ENCODE assay signal across 17 cellular contexts in the genomic region with DNA sequence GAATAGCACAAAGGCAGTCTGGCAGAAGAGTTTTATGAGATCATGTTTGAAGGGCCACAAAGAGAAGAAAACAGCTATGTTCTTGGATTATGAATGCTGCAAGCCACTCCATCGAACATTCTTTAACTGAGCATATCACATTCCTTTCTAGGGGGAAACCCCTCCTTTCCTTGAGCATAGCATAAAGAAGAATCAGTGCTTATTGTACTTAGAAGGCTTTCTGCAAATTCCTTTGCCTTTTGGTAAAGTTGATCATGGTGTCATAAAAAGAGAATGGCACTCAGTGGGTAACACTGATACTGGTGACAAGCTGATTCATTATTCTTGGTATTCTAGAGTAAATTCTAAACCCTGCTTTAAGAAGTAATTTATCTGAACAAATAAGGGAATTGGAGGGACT.
DNase-seq lines count a peak whose midpoint lies in the region; ATAC-seq and TF ChIP-seq lines count a peak whose summit lies in the region.
"Had no signal": no experiment of that assay in that cellular context is flagged by ENCODE, and none has a peak within 500 bp of the region (broad histone marks: within the 10 kb centered on the region; RNA-seq: fewer than 3 reads in every experiment).

No MANE protein-coding gene starts in this region.

- ATAC-seq in HG02938 (IDR thresholded peaks at IDR 0.05; ENCODE audit: unreplicated experiment): no peak

- no peaks in the 10 kb centered on the region for H3K36me3 ChIP-seq in esophagus muscularis mucosa
- H3K36me3 ChIP-seq: right lobe of liver had no signal

- TF ChIP-seq CTCF in fibroblast of the aortic adventitia (IDR thresholded peaks at IDR 0.05; ENCODE audit: insufficient read depth, low read length) (no peak), esophagus muscularis mucosa (IDR thresholded peaks at IDR 0.05) (no peak)

- H3K4me3 ChIP-seq in fibroblast of the aortic adventitia (ENCODE audit: low read depth, low read length): no peak overlapping the region
- H3K4me3 ChIP-seq in esophagus muscularis mucosa: no peak overlapping the region
- H3K4me3 ChIP-seq: right lobe of liver had no signal

- H3K27ac ChIP-seq in esophagus muscularis mucosa (replicated peaks in 1 of 4): no peak overlapping the region
- H3K27ac ChIP-seq: right lobe of liver had no signal

- DNase-seq in EL (peak; percentile 81), SK-MEL-5 (ENCODE audit: low read depth, low spot score) (peak; percentile 10), fibroblast of the aortic adventitia (ENCODE audit: low read depth) (peak; percentile 54), renal cortical epithelial cell (ENCODE audit: low read depth) (peak; percentile 79), esophagus muscularis mucosa (ENCODE audit: extremely low spot score) (no peak), T-helper 1 cell (no peak)
- DNase-seq in activated CD4-positive, alpha-beta T cell treated with anti-CD3 and anti-CD28 coated beads for 4 hours: no peak
- DNase-seq: activated CD4-positive, alpha-beta T cell treated with anti-CD3 and anti-CD28 coated beads, Interleukin-2, amount 50 U/mL, for 48 hours; activated gamma-delta T cell treated with Interleukin-2 at 50 U/mL for 16 hours; CD4-positive, alpha-beta T cell; central memory CD4-positive, alpha-beta T cell; Kasumi-1; naive B cell; right lobe of liver; substantia nigra; T-helper 2 cell had no signal

- H3K4me1 ChIP-seq in esophagus muscularis mucosa: peaks cover 0 to 7% (median 3%) of the 10 kb centered on the region in 4 donors

- no peak for TF ChIP-seq POLR2A in esophagus muscularis mucosa (IDR thresholded peaks at IDR 0.05; ENCODE audit: low read depth)

- in situ Hi-C loops in SK-MEL-5 (cut with HindIII; ENCODE audit: low pct_unique_long_range_greater_than_20kb, low sequenced_read_pairs): no loop called here

- no peaks in the 10 kb centered on the region for H3K9me3 ChIP-seq in esophagus muscularis mucosa
- H3K9me3 ChIP-seq: right lobe of liver had no signal

- H3K27me3 ChIP-seq in esophagus muscularis mucosa: no peaks in the 10 kb centered on the region
- H3K27me3 ChIP-seq: right lobe of liver had no signal

- intact Hi-C loops in esophagus muscularis mucosa (cut with DNase I): no loop called here

- TF ChIP-seq EP300 in esophagus muscularis mucosa (IDR thresholded peaks at IDR 0.05): no peak

- 55% methylated on average over 1 of the region's 1 CpG for WGBS in esophagus muscularis mucosa

Comparison
In these comparisons a context has a peak if more than half of its experiments do, and no peak if none do; other contexts are left out.
1. DNase-seq: peak in EL (single experiment), SK-MEL-5 (single experiment), fibroblast of the aortic adventitia (single experiment) and renal cortical epithelial cell (single experiment); none in activated CD4-positive, alpha-beta T cell treated with anti-CD3 and anti-CD28 coated beads for 4 hours (0 of 2), esophagus muscularis mucosa (single experiment) and T-helper 1 cell (0 of 5).